ENCODE assay signal across 10 cellular contexts in the genomic region with DNA sequence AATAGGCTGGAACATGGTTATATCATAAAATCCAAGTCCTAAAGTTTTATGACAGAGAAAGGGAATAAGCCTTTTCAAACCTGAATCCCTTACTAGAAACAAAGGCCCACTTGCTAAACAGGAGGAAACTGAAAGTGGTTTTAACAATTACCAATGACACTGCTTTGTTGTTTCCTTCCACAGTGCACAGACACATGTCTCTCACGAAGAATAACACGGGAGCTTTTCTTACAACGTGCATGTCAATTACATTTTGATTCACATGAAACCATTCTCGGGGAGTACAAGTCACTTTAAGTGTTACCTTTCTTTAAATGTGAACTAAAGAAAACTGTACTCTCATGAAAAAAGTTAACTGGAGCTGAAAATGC. TPM values are rescaled to one million over a fixed set of nuclear protein-coding genes. Genes with fewer than 3 reads are reported as not detected.
A peak's percentile ranks its signal among the peaks of the same experiment; 100 is the strongest.
DNase-seq lines count a peak whose midpoint lies in the region; ATAC-seq and TF ChIP-seq lines count a peak whose summit lies in the region.
"Had no signal": no experiment of that assay in that cellular context is flagged by ENCODE, and none has a peak within 500 bp of the region (broad histone marks: within the 10 kb centered on the region; RNA-seq: fewer than 3 reads in every experiment).

No MANE protein-coding gene starts in this region.

- DNase-seq in BE2C (no peak), HFF-Myc (ENCODE audit: extremely low read depth, low read depth) (no peak), left colon (no peak), MV-4-11 (lab: John Stamatoyannopoulos, UW) (no peak), globus pallidus (ENCODE audit: low spot score) (no peak), substantia nigra (lab: John Stamatoyannopoulos, UW) (no peak), NCI-H510A (lab: John Stamatoyannopoulos, UW) (no peak)
- no peak for DNase-seq in activated CD8-positive, alpha-beta T cell treated with anti-CD3 and anti-CD28 coated beads, Interleukin-2, amount 10 ng/mL, durations not matched to agents 7 days and 5 days
- DNase-seq: activated CD4-positive, alpha-beta T cell treated with anti-CD3 and anti-CD28 coated beads, Interleukin-2, amount 50 U/mL, for 1 hour; NCI-H526 treated with DMSO at 0.1 percent for 48 hours had no signal

- peak overlapping the region; percentile 99 for H3K4me3 Mint-ChIP-seq in activated CD8-positive, alpha-beta T cell treated with anti-CD3 and anti-CD28 coated beads, Interleukin-2, amount 10 ng/mL, durations not matched to agents 7 days and 5 days

- peaks cover 6% of the 10 kb centered on the region for H3K9me3 Mint-ChIP-seq in activated CD8-positive, alpha-beta T cell treated with anti-CD3 and anti-CD28 coated beads, Interleukin-2, amount 10 ng/mL, durations not matched to agents 7 days and 5 days (ENCODE audit: insufficient read depth)

- no peak for ATAC-seq in activated CD8-positive, alpha-beta T cell treated with anti-CD3 and anti-CD28 coated beads, Interleukin-2, amount 10 ng/mL, durations not matched to agents 7 days and 5 days
- peak; percentile 21 for ATAC-seq in left colon

- TF ChIP-seq CTCF in BE2C (IDR thresholded peaks at IDR 0.05; ENCODE audit: low read depth, low read length) (no peak), HFF-Myc (IDR thresholded peaks at IDR 0.05; ENCODE audit: low read depth, low read length, missing control alignments) (no peak)

- H3K27me3 ChIP-seq in BE2C: no peaks in the 10 kb centered on the region; the same call in 1 of the 2 replicates

- no peaks in the 10 kb centered on the region for H3K4me1 ChIP-seq in BE2C

- H3K4me3 ChIP-seq in BE2C (ENCODE audit: low read depth, low read length) (peak overlapping the region; percentile 87), HFF-Myc (replicated peaks; ENCODE audit: low read depth, low read length) (peak overlapping the region; percentile 56)

- POLR2A ChIA-PET in activated CD8-positive, alpha-beta T cell treated with anti-CD3 and anti-CD28 coated beads, Interleukin-2, amount 10 ng/mL, durations not matched to agents 7 days and 5 days (lab: Charles Lee): interaction anchor here (0.8 to 2.3 kb wide), 7 partner anchors 8 to 726 kb away, joined by 3 to 16 read pairs (median 3); a partner anchor contains a TSS

- H3K36me3 ChIP-seq in BE2C: peaks cover 5% of the 10 kb centered on the region

- H3K27ac ChIP-seq in substantia nigra (ENCODE audit: low read depth, low read length, poor library complexity, severe bottlenecking): no peak overlapping the region

- peaks cover 15% of the 10 kb centered on the region for H3K36me3 Mint-ChIP-seq in activated CD8-positive, alpha-beta T cell treated with anti-CD3 and anti-CD28 coated beads, Interleukin-2, amount 10 ng/mL, durations not matched to agents 7 days and 5 days (ENCODE audit: low read depth)

- CTCF ChIA-PET in activated CD8-positive, alpha-beta T cell treated with anti-CD3 and anti-CD28 coated beads, Interleukin-2, amount 10 ng/mL, durations not matched to agents 7 days and 5 days (lab: Charles Lee): interaction anchor here (0.9 to 6.5 kb wide), 13 partner anchors 12 to 725 kb away, joined by 3 to 97 read pairs (median 4); a partner anchor contains a TSS

- H3K27me3 Mint-ChIP-seq in activated CD8-positive, alpha-beta T cell treated with anti-CD3 and anti-CD28 coated beads, Interleukin-2, amount 10 ng/mL, durations not matched to agents 7 days and 5 days (ENCODE audit: low read depth): peaks cover 12% of the 10 kb centered on the region

- no peaks in the 10 kb centered on the region for H3K9me3 ChIP-seq in BE2C

- H3K4me1 Mint-ChIP-seq in activated CD8-positive, alpha-beta T cell treated with anti-CD3 and anti-CD28 coated beads, Interleukin-2, amount 10 ng/mL, durations not matched to agents 7 days and 5 days (ENCODE audit: low read depth): peaks cover 34% of the 10 kb centered on the region

- H3K27ac Mint-ChIP-seq in activated CD8-positive, alpha-beta T cell treated with anti-CD3 and anti-CD28 coated beads, Interleukin-2, amount 10 ng/mL, durations not matched to agents 7 days and 5 days: peak overlapping the region; percentile 100

- intact Hi-C loops in left colon (cut with DNase I, micrococcal nuclease): loop anchor here in 1 of 2 donors (5.0 kb wide), 1 partner anchor 201 kb away; no protein-coding TSS in a partner anchor

RNA-seq across cellular contexts. Expression of a gene that starts 1.4 kb away (rescaled TPM):
- 159 TPM for polyA plus RNA-seq in BE2C (2012; ENCODE audit: insufficient read depth, insufficient read length, low read depth)
- total RNA-seq in activated CD8-positive, alpha-beta T cell treated with anti-CD3 and anti-CD28 coated beads, Interleukin-2, amount 10 ng/mL, durations not matched to agents 7 days and 5 days: 10 to 100 TPM; 58.1 to 62.9 TPM
- 10 to 100 TPM; 83.0 to 89.6 TPM for total RNA-seq in left colon
